26 cellular contexts compared by ENCODE assay signal in the genomic region with DNA sequence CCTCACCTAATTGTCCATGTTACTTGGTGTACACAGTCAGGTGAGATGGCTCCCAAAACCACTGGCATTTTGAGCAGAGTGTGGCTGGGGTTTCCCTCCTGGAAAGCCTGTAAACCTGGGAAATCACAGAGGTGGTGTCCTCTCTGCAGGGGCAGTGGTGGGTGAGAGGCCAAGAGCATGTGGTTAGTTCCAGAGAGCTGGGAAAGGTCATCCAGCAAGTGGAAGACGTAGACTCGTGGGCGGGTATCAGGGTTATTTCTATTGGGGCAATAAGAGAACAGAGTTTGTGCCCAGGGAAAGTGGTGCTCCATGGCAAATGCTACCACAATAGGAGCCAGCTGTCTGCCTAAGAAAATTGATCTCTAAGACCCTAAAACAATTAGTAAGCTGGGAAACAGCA. TPM values are rescaled to one million over a fixed set of nuclear protein-coding genes. Genes with fewer than 3 reads are reported as not detected.
DNase-seq lines count a peak whose midpoint lies in the region; ATAC-seq and TF ChIP-seq lines count a peak whose summit lies in the region.
"Had no signal": no experiment of that assay in that cellular context is flagged by ENCODE, and none has a peak within 500 bp of the region (broad histone marks: within the 10 kb centered on the region; RNA-seq: fewer than 3 reads in every experiment).

No MANE protein-coding gene starts in this region.

- H3K4me1 ChIP-seq in upper lobe of left lung = peaks cover 62 to 68% (median 64%) of the 10 kb centered on the region in 4 donors

- H3K4me3 Mint-ChIP-seq in nephron progenitor cell = no peak overlapping the region
- H3K4me3 Mint-ChIP-seq: activated naive CD8-positive, alpha-beta T cell treated with anti-CD3 and anti-CD28 coated beads, Interleukin-2, amount 10 ng/mL, durations not matched to agents 7 days and 5 days; CD8-positive, alpha-beta memory T cell; dendritic cell treated with granulocyte-macrophage colony-stimulating factor and Interleukin-4, amounts not matched to agents 40 ng/mL and 50 ng/mL, for 4 days; memory B cell had no signal

- H3K9me3 ChIP-seq in upper lobe of left lung = no peaks in the 10 kb centered on the region

- peaks cover 0 to 7% (median 0%) of the 10 kb centered on the region in 4 donors for H3K36me3 ChIP-seq in upper lobe of left lung

- no peaks in the 10 kb centered on the region for H3K9me3 Mint-ChIP-seq in nephron progenitor cell
- H3K9me3 Mint-ChIP-seq: activated naive CD8-positive, alpha-beta T cell treated with anti-CD3 and anti-CD28 coated beads, Interleukin-2, amount 10 ng/mL, durations not matched to agents 7 days and 5 days; CD8-positive, alpha-beta memory T cell; dendritic cell treated with granulocyte-macrophage colony-stimulating factor and Interleukin-4, amounts not matched to agents 40 ng/mL and 50 ng/mL, for 4 days; memory B cell had no signal

- no peak overlapping the region for H3K4me3 ChIP-seq in epithelial cell of proximal tubule (ENCODE audit: low read depth, low read length)
- no peak overlapping the region for H3K4me3 ChIP-seq in upper lobe of left lung

- peaks cover 21% of the 10 kb centered on the region for H3K36me3 Mint-ChIP-seq in nephron progenitor cell (ENCODE audit: low read depth)

- TF ChIP-seq CTCF in epithelial cell of proximal tubule (conservative IDR thresholded peaks at IDR 0.05; ENCODE audit: low read depth, low read length) = no peak
- TF ChIP-seq CTCF in nephron progenitor cell (IDR thresholded peaks at IDR 0.05) = no peak
- no peak for TF ChIP-seq CTCF in upper lobe of left lung (IDR thresholded peaks at IDR 0.05)

- TF ChIP-seq POLR2A in upper lobe of left lung (IDR thresholded peaks at IDR 0.05) = no peak

- WGBS in upper lobe of left lung, 2 donors = 90 to 95% methylated on average over 3 of the region's 3 CpGs

- peak overlapping the region; percentile 51 for H3K27ac Mint-ChIP-seq in nephron progenitor cell
- H3K27ac Mint-ChIP-seq: activated naive CD8-positive, alpha-beta T cell treated with anti-CD3 and anti-CD28 coated beads, Interleukin-2, amount 10 ng/mL, durations not matched to agents 7 days and 5 days; dendritic cell treated with granulocyte-macrophage colony-stimulating factor and Interleukin-4, amounts not matched to agents 40 ng/mL and 50 ng/mL, for 4 days; memory B cell; progenitor cell of endocrine pancreas had no signal

- no peak overlapping the region for H3K27ac ChIP-seq in upper lobe of left lung

- DNase-seq in Daoy (ENCODE audit: low read depth) (peak; percentile 14), M059J (ENCODE audit: low read depth) (peak; percentile 20), epithelial cell of proximal tubule (ENCODE audit: low read depth) (peak; percentile 18), nephron progenitor cell (no peak), A172 (ENCODE audit: low spot score) (no peak), upper lobe of left lung (no peak)
- DNase-seq in activated effector memory CD4-positive, alpha-beta T cell treated with anti-CD3 and anti-CD28 coated beads, Interleukin-2, amount 50 U/mL, for 16 hours = no peak
- DNase-seq: ACHN; activated CD4-positive, alpha-beta T cell treated with anti-CD3 and anti-CD28 coated beads for 4 hours; activated naive CD8-positive, alpha-beta T cell treated with anti-CD3 and anti-CD28 coated beads, Interleukin-2, amount 10 ng/mL, durations not matched to agents 7 days and 5 days; aorta; CD8-positive, alpha-beta memory T cell; foreskin fibroblast; NCI-H1436 treated with DMSO at 0.1 percent for 48 hours; NCI-H2081 treated with DMSO at 0.1 percent for 48 hours; NCI-H446; NCI-H82; nucleus accumbens; stimulated activated CD4-positive, alpha-beta T cell treated with anti-CD3 and anti-CD28 coated beads, Interleukin-4, amount 100 ng/mL, for 4 hours had no signal

- H3K4me1 Mint-ChIP-seq in nephron progenitor cell = peaks cover 78% of the 10 kb centered on the region

- H3K27me3 ChIP-seq in upper lobe of left lung = no peaks in the 10 kb centered on the region

- no peak for TF ChIP-seq EP300 in upper lobe of left lung (IDR thresholded peaks at IDR 0.05)

- ATAC-seq in GM18870 (IDR thresholded peaks at IDR 0.05; ENCODE audit: unreplicated experiment) (no peak), upper lobe of left lung (ENCODE audit: low FRiP score in 2 of 2) (no peak)
- ATAC-seq: esophagus mucosa, HCT116, sciatic nerve had no signal

- H3K27me3 Mint-ChIP-seq in nephron progenitor cell (ENCODE audit: low read depth, poor library complexity) = peaks cover 9% of the 10 kb centered on the region
- H3K27me3 Mint-ChIP-seq: activated naive CD8-positive, alpha-beta T cell treated with anti-CD3 and anti-CD28 coated beads, Interleukin-2, amount 10 ng/mL, durations not matched to agents 7 days and 5 days; CD8-positive, alpha-beta memory T cell; dendritic cell treated with granulocyte-macrophage colony-stimulating factor and Interleukin-4, amounts not matched to agents 40 ng/mL and 50 ng/mL, for 4 days; memory B cell; progenitor cell of endocrine pancreas had no signal

RNA-seq across cellular contexts. Expression of gene LIMD1, which starts 44.6 kb away (rescaled TPM):
- 4.5 and 4.9 TPM in 2 replicates for total RNA-seq in Daoy (2014; rRNA removed; shearing (Covaris generic))
- total RNA-seq in M059J (2014; rRNA removed; shearing (Covaris generic)) = 3.9 and 8.6 TPM in 2 replicates
- total RNA-seq in epithelial cell of proximal tubule (13.5 and 13.7 TPM in 2 replicates), upper lobe of left lung (100 to 1,000 TPM in 2 of 6 donors, 10 to 100 TPM in 4; 78.6 to 176 (median 87.8) TPM)
- total RNA-seq in A172 (2014; rRNA removed; shearing (Covaris generic)) = 8.7 TPM in 2 replicates

Comparison
In these comparisons a context has a peak if more than half of its experiments do, and no peak if none do; other contexts are left out.
1. DNase-seq: peak in Daoy (single experiment), M059J (single experiment) and epithelial cell of proximal tubule (single experiment); none in nephron progenitor cell (single experiment), A172 (single experiment), activated effector memory CD4-positive, alpha-beta T cell treated with anti-CD3 and anti-CD28 coated beads, Interleukin-2, amount 50 U/mL, for 16 hours (single experiment) and upper lobe of left lung (0 of 2).